In genomic region chr3:105788548-105789036, GRCh38 we compare ENCODE assay signal across 25 cellular contexts.
"Had no signal": no experiment of that assay in that cellular context is flagged by ENCODE, and none has a peak within 500 bp of the region (broad histone marks: within the 10 kb centered on the region; RNA-seq: fewer than 3 reads in every experiment).

No MANE protein-coding gene starts in this region.

- H3K9me3 ChIP-seq: heart right ventricle, left lung, spleen, thoracic aorta had no signal

- H3K27ac ChIP-seq: foreskin keratinocyte, left lung, spleen, thoracic aorta, VCaP had no signal

- H3K36me3 Mint-ChIP-seq: natural killer cell had no signal

- H3K27me3 ChIP-seq: foreskin keratinocyte, heart right ventricle, left lung, spleen had no signal

- DNase-seq: activated CD4-positive, alpha-beta T cell treated with anti-CD3 and anti-CD28 coated beads for 48 hours; activated CD4-positive, alpha-beta T cell treated with anti-CD3 and anti-CD28 coated beads, Interleukin-2, amount 50 U/mL, for 48 hours; activated CD8-positive, alpha-beta memory T cell treated with anti-CD3 and anti-CD28 coated beads for 24 hours; activated CD8-positive, alpha-beta memory T cell treated with anti-CD3 and anti-CD28 coated beads, Interleukin-2, amount 50 U/mL, for 4 hours; activated gamma-delta T cell; activated naive CD4-positive, alpha-beta T cell treated with anti-CD3 and anti-CD28 coated beads, Interleukin-2, amount 50 U/mL, for 16 hours; activated T-cell treated with anti-CD3 and anti-CD28 coated beads, Interleukin-2, amount 50 U/mL, for 24 hours; anterior cingulate cortex; caudate nucleus; cortex of kidney; effector memory CD8-positive, alpha-beta T cell; erythroblast; foreskin keratinocyte; heart right ventricle; kidney glomerular epithelial cell; left lung; mesendoderm; natural killer cell; right cardiac atrium; spleen; stimulated activated naive CD4-positive, alpha-beta T cell; trophoblast cell had no signal

- H3K27ac Mint-ChIP-seq: activated T-cell treated with anti-CD3 and anti-CD28 coated beads, Interleukin-2, amount 50 U/mL, for 24 hours had no signal

- H3K27me3 Mint-ChIP-seq: activated T-cell treated with anti-CD3 and anti-CD28 coated beads, Interleukin-2, amount 50 U/mL, for 24 hours; effector memory CD8-positive, alpha-beta T cell had no signal

- H3K9me3 Mint-ChIP-seq: effector memory CD8-positive, alpha-beta T cell; natural killer cell had no signal

- ATAC-seq: effector memory CD8-positive, alpha-beta T cell; foreskin keratinocyte; heart right ventricle; left lung; natural killer cell; right cardiac atrium had no signal

- H3K4me3 ChIP-seq: heart right ventricle, left lung, lung, spleen, thoracic aorta had no signal

- H3K4me3 Mint-ChIP-seq: activated T-cell treated with anti-CD3 and anti-CD28 coated beads, Interleukin-2, amount 50 U/mL, for 24 hours; effector memory CD8-positive, alpha-beta T cell; natural killer cell had no signal

- H3K36me3 ChIP-seq: heart right ventricle, left lung, spleen, thoracic aorta had no signal
